In genomic region chr3:57006949-57007419, GRCh38 we compare ENCODE assay signal across 10 cellular contexts. TPM values are rescaled to one million over a fixed set of nuclear protein-coding genes. Genes with fewer than 3 reads are reported as not detected.
A peak's percentile ranks its signal among the peaks of the same experiment; 100 is the strongest.
DNase-seq lines count a peak whose midpoint lies in the region; ATAC-seq, FAIRE-seq and TF ChIP-seq lines count a peak whose summit lies in the region.
"Had no signal": no experiment of that assay in that cellular context is flagged by ENCODE, and none has a peak within 500 bp of the region (broad histone marks: within the 10 kb centered on the region; RNA-seq: fewer than 3 reads in every experiment).

No MANE protein-coding gene starts in this region.

- BruUV-seq in endothelial cell of umbilical vein (replicated peaks; lab: Mats Ljungman, UMichigan) = no TSS peak

- H3K4me3 ChIP-seq in AG10803 (ENCODE audit: low read length) (peak overlapping the region; percentile 16), Loucy (ENCODE audit: low read length, poor library complexity, severe bottlenecking) (no peak overlapping the region), endothelial cell of umbilical vein (replicated peaks in 1 of 3; ENCODE audit: insufficient read depth in 1 of 3, low read depth in 1 of 3, low read length in 3 of 3) (no peak overlapping the region), osteoblast (ENCODE audit: insufficient read depth, low read length) (no peak overlapping the region)
- H3K4me3 ChIP-seq: SJSA1 had no signal

- ATAC-seq in HG03439 (IDR thresholded peaks at IDR 0.05; ENCODE audit: unreplicated experiment) (no peak), HG02678 (IDR thresholded peaks at IDR 0.05; ENCODE audit: unreplicated experiment) (no peak), GM21717 (IDR thresholded peaks at IDR 0.05; ENCODE audit: unreplicated experiment) (no peak)

- no peaks in the 10 kb centered on the region for H3K36me3 ChIP-seq in Loucy (ENCODE audit: insufficient read depth, low read length)
- H3K36me3 ChIP-seq in endothelial cell of umbilical vein (ENCODE audit: control insufficient read depth in 2 of 2, extremely low read depth in 1 of 2, insufficient read depth in 2 of 2, low read length in 2 of 2) = no peaks in the 10 kb centered on the region
- no peaks in the 10 kb centered on the region for H3K36me3 ChIP-seq in osteoblast (ENCODE audit: insufficient read depth, low read length)
- H3K36me3 ChIP-seq: SJSA1 had no signal

- no peaks in the 10 kb centered on the region for H3K9me1 ChIP-seq in endothelial cell of umbilical vein (replicated peaks; ENCODE audit: control insufficient read depth, extremely low read depth, insufficient read depth, low read length)

- H4K20me1 ChIP-seq in Loucy (ENCODE audit: insufficient read depth, low read length, poor library complexity, severe bottlenecking) = no peaks in the 10 kb centered on the region
- H4K20me1 ChIP-seq in endothelial cell of umbilical vein (replicated peaks; ENCODE audit: control insufficient read depth, extremely low read depth, insufficient read depth, low read length) = no peaks in the 10 kb centered on the region
- no peaks in the 10 kb centered on the region for H4K20me1 ChIP-seq in osteoblast (ENCODE audit: insufficient read depth, low read length)

- H3K9me3 ChIP-seq in Loucy (ENCODE audit: insufficient read depth, low read depth, low read length) (no peaks in the 10 kb centered on the region), endothelial cell of umbilical vein (replicated peaks; ENCODE audit: control insufficient read depth, insufficient read depth, low read length) (no peaks in the 10 kb centered on the region), osteoblast (ENCODE audit: low read depth, low read length) (peaks cover 2% of the 10 kb centered on the region)
- H3K9me3 ChIP-seq: SJSA1 had no signal

- H3K4me1 ChIP-seq in Loucy (ENCODE audit: insufficient read depth, low read length, poor library complexity, severe bottlenecking) = no peaks in the 10 kb centered on the region
- H3K4me1 ChIP-seq in endothelial cell of umbilical vein (ENCODE audit: control insufficient read depth, extremely low read depth, insufficient read depth, low read length) = peaks cover 16% of the 10 kb centered on the region
- H3K4me1 ChIP-seq in osteoblast (ENCODE audit: insufficient read depth, low read length) = peaks cover 28% of the 10 kb centered on the region

- POLR2A ChIA-PET in endothelial cell of umbilical vein (lab: Charles Lee) = no interaction called here

- no peak for TF ChIP-seq POLR2A in endothelial cell of umbilical vein (IDR thresholded peaks at IDR 0.05; ENCODE audit: low read depth, low read length)

- no peak overlapping the region for H2AFZ ChIP-seq in Loucy (ENCODE audit: low read length)
- peak overlapping the region; percentile 79 for H2AFZ ChIP-seq in endothelial cell of umbilical vein (ENCODE audit: low read depth, low read length)
- peak overlapping the region; percentile 42 for H2AFZ ChIP-seq in osteoblast (ENCODE audit: low read length)

- CTCF ChIA-PET in endothelial cell of umbilical vein (lab: Charles Lee) = interaction anchor here (0.9 to 1.6 kb wide), 4 partner anchors 11 to 105 kb away, joined by 3 to 18 read pairs (median 3); no protein-coding TSS in a partner anchor

- H3K79me2 ChIP-seq in Loucy (ENCODE audit: insufficient read depth, low read length) (no peaks in the 10 kb centered on the region), endothelial cell of umbilical vein (ENCODE audit: control insufficient read depth, insufficient read depth, low read length) (no peaks in the 10 kb centered on the region), osteoblast (ENCODE audit: insufficient read depth, low read length) (no peaks in the 10 kb centered on the region)

- H3K27ac ChIP-seq in endothelial cell of umbilical vein (ENCODE audit: insufficient read depth, low read depth, low read length) (peak overlapping the region; percentile 9), osteoblast (ENCODE audit: low read depth, low read length) (peak overlapping the region; percentile 78)
- H3K27ac ChIP-seq: SJSA1 had no signal

- H3K4me2 ChIP-seq in Loucy (ENCODE audit: low read depth, low read length, poor library complexity, severe bottlenecking) (no peak overlapping the region), endothelial cell of umbilical vein (ENCODE audit: insufficient read depth, low read length) (peak overlapping the region; percentile 44), osteoblast (ENCODE audit: insufficient read depth, low read length) (peak overlapping the region; percentile 72)

- H3K27me3 ChIP-seq in Loucy (ENCODE audit: insufficient read depth, low read length, poor library complexity, severe bottlenecking) = no peaks in the 10 kb centered on the region
- H3K27me3 ChIP-seq in endothelial cell of umbilical vein (ENCODE audit: control insufficient read depth in 2 of 2, insufficient read depth in 2 of 2, low read length in 2 of 2) = no peaks in the 10 kb centered on the region
- H3K27me3 ChIP-seq in osteoblast (ENCODE audit: insufficient read depth, low read length) = no peaks in the 10 kb centered on the region
- H3K27me3 ChIP-seq: SJSA1 had no signal

- DNase-seq in AG10803 (ENCODE audit: low read depth) = peak; percentile 72
- DNase-seq in endothelial cell of umbilical vein (ENCODE audit: low read depth, low spot score) = no peak
- DNase-seq in osteoblast (ENCODE audit: insufficient read length, low spot score, missing footprints) = no peak
- no peak for DNase-seq in OCI-M2 (lab: John Stamatoyannopoulos, UW; ENCODE audit: unreplicated experiment)
- DNase-seq: occipital lobe had no signal

- H3K9me2 ChIP-seq in Loucy (replicated peaks; ENCODE audit: low read depth, low read length) = no peaks in the 10 kb centered on the region

- TF ChIP-seq CTCF in AG10803 (conservative IDR thresholded peaks at IDR 0.05; ENCODE audit: low read length) (peak; percentile 34; the same call in 1 of the 2 replicates), Loucy (conservative IDR thresholded peaks at IDR 0.05; ENCODE audit: low read length) (peak; percentile 51), endothelial cell of umbilical vein (IDR thresholded peaks at IDR 0.05; ENCODE audit: extremely low read depth in 1 of 2, insufficient read depth in 1 of 2, low read depth in 1 of 2, low read length in 2 of 2) (peak; percentile 28 to 34), osteoblast (IDR thresholded peaks at IDR 0.05; ENCODE audit: extremely low read depth, low read depth, low read length) (peak; percentile 22)

- H3F3A ChIP-seq in Loucy (ENCODE audit: low read depth) = no peaks in the 10 kb centered on the region

- H3K9ac ChIP-seq in Loucy (ENCODE audit: low read depth, low read length, poor library complexity, severe bottlenecking) (no peak overlapping the region), endothelial cell of umbilical vein (replicated peaks; ENCODE audit: extremely low read depth, insufficient read depth, low read length) (no peak overlapping the region)

- no peak for FAIRE-seq in endothelial cell of umbilical vein (lab: Jason Lieb, UNC)

- intact Hi-C loops in endothelial cell of umbilical vein (cut with micrococcal nuclease) = loop anchor here (5.0 kb wide), 1 partner anchor 55 kb away; the partner anchor contains the start of gene SPATA12

- dilution Hi-C loops in endothelial cell of umbilical vein (cut with MboI; ENCODE audit: extremely low pct_ligation_motif_present, low sequenced_read_pairs) = no loop called here

TF ChIP-seq in endothelial cell of umbilical vein, 7 proteins besides CTCF, POLR2A, EP300 and RAD21:
- no peak for TF ChIP-seq GATA2 (IDR thresholded peaks at IDR 0.05; ENCODE audit: insufficient read depth, insufficient read length, low read depth, low read length)
- TF ChIP-seq EZH2 (IDR thresholded peaks at IDR 0.05; ENCODE audit: borderline replicate concordance, low read depth, low read length, severe bottlenecking) = no peak
- TF ChIP-seq POLR2AphosphoS5 (IDR thresholded peaks at IDR 0.05; ENCODE audit: insufficient read depth, low read depth, low read length) = no peak
- TF ChIP-seq FOS (IDR thresholded peaks at IDR 0.05; ENCODE audit: borderline replicate concordance, insufficient read depth, low read length) = no peak
- TF ChIP-seq, protein P1, sequence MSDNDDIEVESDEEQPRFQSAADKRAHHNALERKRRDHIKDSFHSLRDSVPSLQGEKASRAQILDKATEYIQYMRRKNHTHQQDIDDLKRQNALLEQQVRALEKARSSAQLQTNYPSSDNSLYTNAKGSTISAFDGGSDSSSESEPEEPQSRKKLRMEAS (IDR thresholded peaks at IDR 0.05; ENCODE audit: insufficient read depth, insufficient read length) = no peak
- no peak for TF ChIP-seq JUN (IDR thresholded peaks at IDR 0.05; ENCODE audit: borderline replicate concordance, insufficient read depth, insufficient read length, low read depth)

RNA-seq across cellular contexts. Expression of gene SPATA12, which starts 53.5 kb away (rescaled TPM):
- total RNA-seq in endothelial cell of umbilical vein = 0.14 TPM in 1 of 2 replicates, not detected in the other
- 0.13 and 0.18 TPM in 2 replicates for polyA plus RNA-seq in endothelial cell of umbilical vein
- 0.13 and 0.14 TPM in 2 replicates for polyA plus RNA-seq in endothelial cell of umbilical vein (2011; cell fraction: cytosol; rRNA removed)
- polyA plus RNA-seq in endothelial cell of umbilical vein (2011; cell fraction: nucleus; rRNA removed) = 0.17 and 0.20 TPM in 2 replicates
- polyA plus RNA-seq in endothelial cell of umbilical vein (2012) = 0.11 and 0.20 TPM in 2 replicates
- 0.22 TPM in 1 of 2 replicates, not detected in the other for polyA minus RNA-seq in endothelial cell of umbilical vein
- not detected for polyA minus RNA-seq in endothelial cell of umbilical vein (2011; cell fraction: cytosol; rRNA and poly(A)+ RNA removed)
- polyA minus RNA-seq in endothelial cell of umbilical vein (2011; cell fraction: nucleus; rRNA and poly(A)+ RNA removed) = not detected in 2 replicates
- total RNA-seq in osteoblast = not detected in 2 replicates
- total RNA-seq: occipital lobe, SJSA1 had no signal
